Comparison of ENCODE assay signal across 15 cellular contexts in genomic region chr15:27492021-27492621, GRCh38.
DNase-seq lines count a peak whose midpoint lies in the region; ATAC-seq lines count a peak whose summit lies in the region.
"Had no signal": no experiment of that assay in that cellular context is flagged by ENCODE, and none has a peak within 500 bp of the region (broad histone marks: within the 10 kb centered on the region; RNA-seq: fewer than 3 reads in every experiment).

No MANE protein-coding gene starts in this region.

- peak; percentile 17 for DNase-seq in Caki2 (ENCODE audit: low read depth)
- peak in 49 of 58 donors; percentile 5 to 87 (median 53) for DNase-seq in anterior cingulate cortex (lab: John Stamatoyannopoulos, UW)
- peak; percentile 34 to 81 (median 66) for DNase-seq in head of caudate nucleus
- DNase-seq in posterior cingulate gyrus, result peak; percentile 28 to 89 (median 60)
- DNase-seq in NCI-H82 (lab: John Stamatoyannopoulos, UW), result no peak
- DNase-seq in DMS153 treated with DMSO at 0.1 percent for 48 hours (lab: John Stamatoyannopoulos, UW; ENCODE audit: unreplicated experiment), result no peak
- no peak for DNase-seq in HCEC 1CT
- DNase-seq: effector memory CD8-positive, alpha-beta T cell; Karpas-422; naive B cell; NCI-H1694; NCI-H526 had no signal

- intact Hi-C loops in head of caudate nucleus (cut with DNase I) (no loop called here), posterior cingulate gyrus (cut with DNase I) (no loop called here)

- in situ Hi-C loops in Caki2 (cut with HindIII; ENCODE audit: low pct_unique_long_range_greater_than_20kb, low sequenced_read_pairs), result no loop called here

- ATAC-seq in HG02885 (IDR thresholded peaks at IDR 0.05; ENCODE audit: poor library complexity, unreplicated experiment), result no peak
- ATAC-seq: effector memory CD8-positive, alpha-beta T cell; gastroesophageal sphincter; Panc1 had no signal

Comparison
In these comparisons a context has a peak if more than half of its experiments do, and no peak if none do; other contexts are left out.
1. DNase-seq: peak in Caki2 (single experiment), anterior cingulate cortex (49 of 58), head of caudate nucleus (42 of 42) and posterior cingulate gyrus (10 of 10); none in NCI-H82 (single experiment), DMS153 treated with DMSO at 0.1 percent for 48 hours (single experiment) and HCEC 1CT (single experiment).